Comparison of ENCODE assay signal across 8 cellular contexts in genomic region chr9:136866898-136867421, GRCh38. TPM values are rescaled to one million over a fixed set of nuclear protein-coding genes. Genes with fewer than 3 reads are reported as not detected.
DNase-seq lines count a peak whose midpoint lies in the region; ATAC-seq and TF ChIP-seq lines count a peak whose summit lies in the region.
"Not testable (repeated sequence)": the region's sequence is repeated elsewhere in the genome, so short reads cannot be mapped to it uniquely, and the experiment has no call there.

No MANE protein-coding gene starts in this region.

- H3K27me3 ChIP-seq in HAP-1 (ENCODE audit: low read depth); RWPE2 (ENCODE audit: insufficient read depth, poor library complexity, severe bottlenecking); iPS-15b (ENCODE audit: control insufficient read depth, insufficient read depth, low read length): not testable (repeated sequence)

- not testable (repeated sequence) for ATAC-seq in RWPE2 (ENCODE audit: low read depth); effector memory CD8-positive, alpha-beta T cell (replicated peaks); stimulated activated naive B cell treated with anti-CD40 and anti-IgM and Interleukin-4, amounts not matched to agents 10 μg/mL and 1 μg/mL and 100 μg/mL, for 72 hours (replicated peaks)

- H3K4me3 ChIP-seq in AG04449 (ENCODE audit: low read depth, low read length) (peak overlapping the region; percentile 78), HAP-1 (peak overlapping the region; percentile 25), RWPE2 (ENCODE audit: severe bottlenecking) (peak overlapping the region; percentile 46), iPS-15b (ENCODE audit: low read depth, low read length) (peak overlapping the region; percentile 41)

- not testable (repeated sequence) for H3K4me1 ChIP-seq in HAP-1; RWPE2 (ENCODE audit: insufficient read depth, poor library complexity, severe bottlenecking); iPS-15b (ENCODE audit: control insufficient read depth, insufficient read depth, low read length)

- H3K9me3 ChIP-seq in HAP-1 (peaks cover 11% of the 10 kb centered on the region), RWPE2 (ENCODE audit: severe bottlenecking) (peaks cover 17% of the 10 kb centered on the region)
- H3K9me3 ChIP-seq in iPS-15b (ENCODE audit: control insufficient read depth, insufficient read depth, low read length), result not testable (repeated sequence)

- not testable (repeated sequence) for H3K27me3 Mint-ChIP-seq in activated naive CD4-positive, alpha-beta T cell treated with anti-CD3 and anti-CD28 coated beads for 36 hours (ENCODE audit: low read depth); effector memory CD8-positive, alpha-beta T cell; nephron progenitor cell (ENCODE audit: low read depth, poor library complexity); stimulated activated naive B cell treated with anti-CD40 and anti-IgM and Interleukin-4, amounts not matched to agents 10 μg/mL and 1 μg/mL and 100 μg/mL, for 72 hours

- peaks cover 20% of the 10 kb centered on the region for H3K4me1 Mint-ChIP-seq in activated naive CD4-positive, alpha-beta T cell treated with anti-CD3 and anti-CD28 coated beads for 36 hours (ENCODE audit: low read depth)
- H3K4me1 Mint-ChIP-seq in effector memory CD8-positive, alpha-beta T cell (ENCODE audit: low read depth in 2 of 2), result peaks cover 8 to 11% of the 10 kb centered on the region in 2 donors
- not testable (repeated sequence) for H3K4me1 Mint-ChIP-seq in nephron progenitor cell
- peaks cover 8 to 30% of the 10 kb centered on the region in 2 donors for H3K4me1 Mint-ChIP-seq in stimulated activated naive B cell treated with anti-CD40 and anti-IgM and Interleukin-4, amounts not matched to agents 10 μg/mL and 1 μg/mL and 100 μg/mL, for 72 hours

- peak overlapping the region; percentile 52 for H3K27ac ChIP-seq in RWPE2 (ENCODE audit: poor library complexity, severe bottlenecking)

- not testable (repeated sequence) for DNase-seq in AG04449 (ENCODE audit: low read depth, low spot score); HAP-1 (ENCODE audit: low spot score in 2 of 2); RWPE2 (ENCODE audit: low spot score); effector memory CD8-positive, alpha-beta T cell; nephron progenitor cell; stimulated activated naive B cell treated with anti-CD40 and anti-IgM and Interleukin-4, amounts not matched to agents 10 μg/mL and 1 μg/mL and 100 μg/mL, for 72 hours
- peak; percentile 6 for DNase-seq in activated naive CD4-positive, alpha-beta T cell treated with anti-CD3 and anti-CD28 coated beads for 36 hours

- H3K27ac Mint-ChIP-seq in activated naive CD4-positive, alpha-beta T cell treated with anti-CD3 and anti-CD28 coated beads for 36 hours; nephron progenitor cell: not testable (repeated sequence)
- peak overlapping the region; percentile 85 to 90 for H3K27ac Mint-ChIP-seq in effector memory CD8-positive, alpha-beta T cell
- peak overlapping the region; percentile 89 for H3K27ac Mint-ChIP-seq in stimulated activated naive B cell treated with anti-CD40 and anti-IgM and Interleukin-4, amounts not matched to agents 10 μg/mL and 1 μg/mL and 100 μg/mL, for 72 hours

- intact Hi-C loops in activated naive CD4-positive, alpha-beta T cell treated with anti-CD3 and anti-CD28 coated beads for 36 hours (cut with micrococcal nuclease), result loop anchor here (1.0 to 5.0 kb wide), 4 partner anchors 15 to 75 kb away; partner anchors contain the start of genes PHPT1, TMEM141 and TRAF2

- not testable (repeated sequence) for H3K9ac ChIP-seq in iPS-15b (ENCODE audit: low read depth, low read length)

- POLR2A ChIA-PET in AG04449 (lab: Yijun Ruan, JAX), result not testable (repeated sequence)

- not testable (repeated sequence) for H3K36me3 Mint-ChIP-seq in activated naive CD4-positive, alpha-beta T cell treated with anti-CD3 and anti-CD28 coated beads for 36 hours (ENCODE audit: low read depth)
- H3K36me3 Mint-ChIP-seq in effector memory CD8-positive, alpha-beta T cell (ENCODE audit: insufficient read depth), result peaks cover 26% of the 10 kb centered on the region
- H3K36me3 Mint-ChIP-seq in nephron progenitor cell (ENCODE audit: low read depth), result peaks cover 43% of the 10 kb centered on the region
- peaks cover 13% of the 10 kb centered on the region in 2 donors for H3K36me3 Mint-ChIP-seq in stimulated activated naive B cell treated with anti-CD40 and anti-IgM and Interleukin-4, amounts not matched to agents 10 μg/mL and 1 μg/mL and 100 μg/mL, for 72 hours

- H3K36me3 ChIP-seq in HAP-1 (replicated peaks) (peaks cover 30% of the 10 kb centered on the region), RWPE2 (ENCODE audit: low read depth) (peaks cover 32% of the 10 kb centered on the region), iPS-15b (ENCODE audit: control insufficient read depth, insufficient read depth, low read length) (peaks cover 22% of the 10 kb centered on the region)

- H3K4me3 Mint-ChIP-seq in activated naive CD4-positive, alpha-beta T cell treated with anti-CD3 and anti-CD28 coated beads for 36 hours, result peak overlapping the region; percentile 69
- H3K4me3 Mint-ChIP-seq in effector memory CD8-positive, alpha-beta T cell, result peak overlapping the region; percentile 88 to 89
- peak overlapping the region; percentile 68 for H3K4me3 Mint-ChIP-seq in nephron progenitor cell
- peak overlapping the region; percentile 66 to 82 for H3K4me3 Mint-ChIP-seq in stimulated activated naive B cell treated with anti-CD40 and anti-IgM and Interleukin-4, amounts not matched to agents 10 μg/mL and 1 μg/mL and 100 μg/mL, for 72 hours

- CTCF ChIA-PET in AG04449 (lab: Yijun Ruan, JAX); activated naive CD4-positive, alpha-beta T cell treated with anti-CD3 and anti-CD28 coated beads for 36 hours (lab: Charles Lee): not testable (repeated sequence)

- in situ Hi-C loops in HAP-1 (cut with MboI; ENCODE audit: low sequenced_read_pairs), result not testable (repeated sequence)

- not testable (repeated sequence) for H3K9me3 Mint-ChIP-seq in activated naive CD4-positive, alpha-beta T cell treated with anti-CD3 and anti-CD28 coated beads for 36 hours; effector memory CD8-positive, alpha-beta T cell; stimulated activated naive B cell treated with anti-CD40 and anti-IgM and Interleukin-4, amounts not matched to agents 10 μg/mL and 1 μg/mL and 100 μg/mL, for 72 hours
- peaks cover 51% of the 10 kb centered on the region for H3K9me3 Mint-ChIP-seq in nephron progenitor cell

- not testable (repeated sequence) for TF ChIP-seq CTCF in AG04449 (IDR thresholded peaks at IDR 0.05; ENCODE audit: insufficient read depth, low read length, missing control alignments); RWPE2 (IDR thresholded peaks at IDR 0.05; ENCODE audit: poor library complexity, severe bottlenecking); nephron progenitor cell (IDR thresholded peaks at IDR 0.05)

RNA-seq across cellular contexts. Expression of gene EDF1, which starts 0.9 kb away (rescaled TPM):
- total RNA-seq in activated naive CD4-positive, alpha-beta T cell treated with anti-CD3 and anti-CD28 coated beads for 36 hours, result 100 to 1,000 TPM; 259 to 288 TPM

RNA-seq across cellular contexts. Expression of gene MAMDC4, which starts 14.8 kb away (rescaled TPM):
- 10 to 100 TPM; 15.9 to 16.1 TPM for total RNA-seq in activated naive CD4-positive, alpha-beta T cell treated with anti-CD3 and anti-CD28 coated beads for 36 hours

RNA-seq across cellular contexts. Expression of gene PHPT1, which starts 17.8 kb away (rescaled TPM):
- 100 to 1,000 TPM; 110 to 116 TPM for total RNA-seq in activated naive CD4-positive, alpha-beta T cell treated with anti-CD3 and anti-CD28 coated beads for 36 hours

RNA-seq across cellular contexts. Expression of gene TRAF2, which starts 19.4 kb away (rescaled TPM):
- 10 to 100 TPM; 39.7 to 41.8 TPM for total RNA-seq in activated naive CD4-positive, alpha-beta T cell treated with anti-CD3 and anti-CD28 coated beads for 36 hours

RNA-seq across cellular contexts. Expression of gene AJM1, which starts 24.7 kb away (rescaled TPM):
- total RNA-seq in activated naive CD4-positive, alpha-beta T cell treated with anti-CD3 and anti-CD28 coated beads for 36 hours, result 1 to 10 TPM; 1.7 to 2.0 TPM

Comparison
In these comparisons a context has a peak if more than half of its experiments do, and no peak if none do; other contexts are left out.
1. H3K4me3 ChIP-seq: peak in every context shown above with its lines; median percentile 78 in AG04449; 46 in RWPE2; 41 in iPS-15b; 25 in HAP-1.